ENCODE assay signal across 23 cellular contexts in the genomic region with DNA sequence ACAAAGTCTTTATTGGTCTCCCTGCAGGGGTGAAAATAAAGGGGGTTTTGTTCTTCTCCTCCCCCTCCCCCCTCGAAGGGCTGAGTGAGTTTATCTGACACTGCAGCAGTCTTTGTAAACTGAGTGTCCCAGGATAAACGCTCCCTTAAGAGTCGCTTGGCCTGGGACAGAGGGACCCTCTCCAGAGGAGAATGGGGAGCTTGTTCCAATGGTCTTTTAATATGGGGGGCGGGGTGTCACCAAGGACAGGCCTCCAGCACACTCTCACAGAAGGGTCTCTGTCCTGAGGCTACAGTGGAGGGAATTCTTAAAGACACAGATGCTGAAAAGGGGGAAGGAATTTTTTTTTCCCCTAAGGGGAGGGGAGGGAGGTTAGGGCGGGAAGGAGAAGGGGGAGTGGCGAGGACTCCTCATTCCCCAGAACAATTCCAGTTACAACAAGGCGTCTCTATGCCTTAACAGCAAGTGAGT.
DNase-seq lines count a peak whose midpoint lies in the region; ATAC-seq, FAIRE-seq and TF ChIP-seq lines count a peak whose summit lies in the region.
"Had no signal": no experiment of that assay in that cellular context is flagged by ENCODE, and none has a peak within 500 bp of the region (broad histone marks: within the 10 kb centered on the region; RNA-seq: fewer than 3 reads in every experiment).

No MANE protein-coding gene starts in this region.

- no peak for TF ChIP-seq CTCF in neural progenitor cell (IDR thresholded peaks at IDR 0.05)
- no peak for TF ChIP-seq CTCF in D721Med (IDR thresholded peaks at IDR 0.05; ENCODE audit: insufficient read depth, missing control alignments)

- H3K4me3 ChIP-seq in neural progenitor cell: peak overlapping the region; percentile 35
- H3K4me3 ChIP-seq: mucosa of descending colon, PC-9, SK-N-MC, suprapubic skin had no signal

- DNase-seq in SK-MEL-5 (ENCODE audit: low read depth, low spot score): peak; percentile 90
- DNase-seq in hippocampal formation (lab: John Stamatoyannopoulos, UW): peak; percentile 38 to 56
- peak; percentile 78 for DNase-seq in neural progenitor cell (ENCODE audit: low spot score)
- DNase-seq in D721Med (ENCODE audit: insufficient read length, low spot score): no peak
- no peak for DNase-seq in activated T-cell treated with anti-CD3 and anti-CD28 coated beads for 4 hours
- DNase-seq: activated CD4-positive, alpha-beta T cell treated with anti-CD3 and anti-CD28 coated beads for 4 hours; activated CD8-positive, alpha-beta memory T cell treated with anti-CD3 and anti-CD28 coated beads, Interleukin-2, amount 50 U/mL, for 4 hours; activated naive CD4-positive, alpha-beta T cell; COR-L47; KBM-7; mucosa of descending colon; NCI-H2081; NCI-H69; stimulated activated CD4-positive, alpha-beta T cell treated with anti-CD3 and anti-CD28 coated beads, Interleukin-2, amount 100 ng/mL, for 48 hours had no signal

- H3K4me1 ChIP-seq in ES-I3 (ENCODE audit: insufficient read depth, low read length) (peaks cover 19% of the 10 kb centered on the region), neural progenitor cell (peaks cover 37% of the 10 kb centered on the region)

- H3K9me3 ChIP-seq in ES-I3 (ENCODE audit: control insufficient read depth, insufficient read depth, low read length): no peaks in the 10 kb centered on the region
- no peaks in the 10 kb centered on the region for H3K9me3 ChIP-seq in neural progenitor cell (ENCODE audit: low read depth)
- H3K9me3 ChIP-seq: mucosa of descending colon, suprapubic skin had no signal

- peak overlapping the region; percentile 23; the same call in 1 of the 2 replicates for H3K9ac ChIP-seq in ES-I3 (ENCODE audit: low read depth, low read length)
- no peak overlapping the region for H3K9ac ChIP-seq in neural progenitor cell

- peaks cover 46% of the 10 kb centered on the region for H3K4me1 Mint-ChIP-seq in neural progenitor cell

- H3K4me3 Mint-ChIP-seq in neural progenitor cell: peak overlapping the region; percentile 70
- H3K4me3 Mint-ChIP-seq: dendritic cell treated with granulocyte-macrophage colony-stimulating factor and Interleukin-4, amounts not matched to agents 40 ng/mL and 50 ng/mL, for 4 days had no signal

- peaks cover 20% of the 10 kb centered on the region for H3F3A ChIP-seq in neural progenitor cell (ENCODE audit: low read depth)

- H3K36me3 Mint-ChIP-seq in neural progenitor cell: no peaks in the 10 kb centered on the region

- H3K9me3 Mint-ChIP-seq in neural progenitor cell: no peaks in the 10 kb centered on the region
- H3K9me3 Mint-ChIP-seq: dendritic cell treated with granulocyte-macrophage colony-stimulating factor and Interleukin-4, amounts not matched to agents 40 ng/mL and 50 ng/mL, for 4 days had no signal

- no peak for FAIRE-seq in D721Med (lab: Jason Lieb, UNC)
- FAIRE-seq: keratinocyte had no signal

- peak overlapping the region; percentile 79 for H3K4me2 ChIP-seq in neural progenitor cell
- H3K4me2 ChIP-seq: PC-9 had no signal

- no peaks in the 10 kb centered on the region for H3K27me3 ChIP-seq in neural progenitor cell

- H3K27me3 Mint-ChIP-seq in neural progenitor cell (ENCODE audit: insufficient read depth, low read depth): peaks cover 6% of the 10 kb centered on the region

- H3K36me3 ChIP-seq in ES-I3 (ENCODE audit: insufficient read depth, low read length) (no peaks in the 10 kb centered on the region), neural progenitor cell (no peaks in the 10 kb centered on the region)
- H3K36me3 ChIP-seq: suprapubic skin had no signal

- peak overlapping the region; percentile 97 for H3K27ac Mint-ChIP-seq in neural progenitor cell
- H3K27ac Mint-ChIP-seq: dendritic cell treated with granulocyte-macrophage colony-stimulating factor and Interleukin-4, amounts not matched to agents 40 ng/mL and 50 ng/mL, for 4 days had no signal

- H3K79me2 ChIP-seq in neural progenitor cell (ENCODE audit: low read depth): no peaks in the 10 kb centered on the region

- ATAC-seq in GM19395 (IDR thresholded peaks at IDR 0.05; ENCODE audit: unreplicated experiment) (no peak), HG03135 (IDR thresholded peaks at IDR 0.05; ENCODE audit: unreplicated experiment) (no peak)
- ATAC-seq: esophagus mucosa, mucosa of descending colon had no signal

- H3K27ac ChIP-seq in neural progenitor cell: peak overlapping the region; percentile 84
- H3K27ac ChIP-seq: PC-9, SK-N-MC, suprapubic skin had no signal

- in situ Hi-C loops in SK-MEL-5 (cut with HindIII; ENCODE audit: low pct_unique_long_range_greater_than_20kb, low sequenced_read_pairs): no loop called here

- H4K20me1 ChIP-seq in neural progenitor cell (ENCODE audit: low read depth): no peaks in the 10 kb centered on the region

- H2AFZ ChIP-seq in neural progenitor cell (replicated peaks): peak overlapping the region; percentile 92
- H2AFZ ChIP-seq: PC-9 had no signal

Comparison
In these comparisons a context has a peak if more than half of its experiments do, and no peak if none do; other contexts are left out.
1. DNase-seq: peak in SK-MEL-5 (single experiment), hippocampal formation (2 of 2) and neural progenitor cell (single experiment); none in D721Med (single experiment) and activated T-cell treated with anti-CD3 and anti-CD28 coated beads for 4 hours (single experiment).